21 cellular contexts compared by ENCODE assay signal in the genomic region with DNA sequence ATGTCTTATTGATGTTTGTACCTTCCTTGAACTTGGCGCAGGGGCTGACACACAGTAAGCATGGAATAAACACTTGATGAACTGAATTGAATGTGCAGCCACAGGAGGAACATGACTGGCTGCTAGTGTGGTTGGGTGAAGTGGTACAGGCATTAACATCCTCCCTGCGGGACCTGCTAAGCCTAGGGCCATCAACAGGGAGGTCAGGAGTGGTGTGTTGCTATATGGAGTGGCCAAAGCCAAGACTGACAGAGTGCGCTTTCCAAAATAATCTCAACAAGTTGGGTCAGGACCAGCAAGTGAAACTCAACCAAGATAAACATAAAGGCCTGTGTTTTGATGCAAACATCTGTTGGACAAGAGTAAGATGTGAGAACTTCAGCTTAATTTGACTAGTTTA.
DNase-seq lines count a peak whose midpoint lies in the region; ATAC-seq and TF ChIP-seq lines count a peak whose summit lies in the region.
"Had no signal": no experiment of that assay in that cellular context is flagged by ENCODE, and none has a peak within 500 bp of the region (broad histone marks: within the 10 kb centered on the region; RNA-seq: fewer than 3 reads in every experiment).

No MANE protein-coding gene starts in this region.

- H3K9me3 Mint-ChIP-seq in endodermal cell, result no peaks in the 10 kb centered on the region
- peaks cover 0 to 2% (median 0%) of the 10 kb centered on the region in 8 donors for H3K9me3 Mint-ChIP-seq in CD4-positive, alpha-beta memory T cell
- no peaks in the 10 kb centered on the region for H3K9me3 Mint-ChIP-seq in activated CD4-positive, alpha-beta memory T cell treated with anti-CD3 and anti-CD28 coated beads, Interleukin-2, amount 10 ng/mL, durations not matched to agents 7 days and 5 days
- H3K9me3 Mint-ChIP-seq: H9, HFFc6 had no signal

- no peak overlapping the region for H3K4me3 Mint-ChIP-seq in endodermal cell
- H3K4me3 Mint-ChIP-seq in CD4-positive, alpha-beta memory T cell, result no peak overlapping the region
- H3K4me3 Mint-ChIP-seq in activated CD4-positive, alpha-beta memory T cell treated with anti-CD3 and anti-CD28 coated beads, Interleukin-2, amount 10 ng/mL, durations not matched to agents 7 days and 5 days, result no peak overlapping the region
- H3K4me3 Mint-ChIP-seq: H9, HFFc6 had no signal

- TF ChIP-seq CTCF in heart left ventricle (IDR thresholded peaks at IDR 0.05) (no peak), endodermal cell (conservative IDR thresholded peaks at IDR 0.05) (no peak), neutrophil (IDR thresholded peaks at IDR 0.05) (no peak)

- CTCF ChIA-PET in CD4-positive, alpha-beta memory T cell (lab: Charles Lee; ENCODE audit: partially characterized antibody), result no interaction called here
- CTCF ChIA-PET in activated CD4-positive, alpha-beta memory T cell treated with anti-CD3 and anti-CD28 coated beads, Interleukin-2, amount 10 ng/mL, durations not matched to agents 7 days and 5 days (lab: Charles Lee), result no interaction called here

- peaks cover 9% of the 10 kb centered on the region for H3K27me3 Mint-ChIP-seq in endodermal cell (ENCODE audit: insufficient read depth)
- H3K27me3 Mint-ChIP-seq in CD4-positive, alpha-beta memory T cell, result peaks cover under 1 to 2% of the 10 kb centered on the region in 2 donors
- peaks cover 16% of the 10 kb centered on the region for H3K27me3 Mint-ChIP-seq in activated CD4-positive, alpha-beta memory T cell treated with anti-CD3 and anti-CD28 coated beads, Interleukin-2, amount 10 ng/mL, durations not matched to agents 7 days and 5 days

- no peaks in the 10 kb centered on the region for H3K27me3 ChIP-seq in heart left ventricle
- H3K27me3 ChIP-seq in endodermal cell (ENCODE audit: control insufficient read depth, insufficient read depth, low read length, poor library complexity, severe bottlenecking), result peaks cover 3% of the 10 kb centered on the region
- H3K27me3 ChIP-seq in neutrophil, result no peaks in the 10 kb centered on the region
- no peaks in the 10 kb centered on the region for H3K27me3 ChIP-seq in CD4-positive, alpha-beta memory T cell (ENCODE audit: insufficient read depth, low read length)

- DNase-seq in heart left ventricle (no peak), cardiac septum (ENCODE audit: low spot score) (no peak), endodermal cell (peak; percentile 18)
- no peak for DNase-seq in CD4-positive, alpha-beta memory T cell
- DNase-seq in activated CD4-positive, alpha-beta memory T cell treated with anti-CD3 and anti-CD28 coated beads, Interleukin-2, amount 10 ng/mL, durations not matched to agents 7 days and 5 days, result no peak
- DNase-seq: DND-41, GM23248, H9, HFFc6, NCI-H1092, NCI-H1436, NCI-H187 treated with DMSO at 0.1 percent for 48 hours, NCI-H2227 treated with DMSO at 0.1 percent for 48 hours, NCI-H510A had no signal

- intact Hi-C loops in heart left ventricle (cut with DNase I) (no loop called here), cardiac septum (cut with DNase I) (loop anchor here (10.0 kb wide), 1 partner anchor 118 kb away; no protein-coding TSS in a partner anchor)
- intact Hi-C loops in CD4-positive, alpha-beta memory T cell (cut with micrococcal nuclease), result no loop called here

- 58 to 76% (median 63%) methylated on average over 3 of the region's 3 CpGs for WGBS in heart left ventricle, 4 donors
- WGBS in endodermal cell (ENCODE audit: insufficient coverage in 1 of 2, insufficient read length in 1 of 2), 2 experiments, result 92 to 100% methylated on average over 2 to 3 of the region's 3 CpGs

- H3K27ac Mint-ChIP-seq in endodermal cell, result no peak overlapping the region
- H3K27ac Mint-ChIP-seq in CD4-positive, alpha-beta memory T cell, result no peak overlapping the region
- no peak overlapping the region for H3K27ac Mint-ChIP-seq in activated CD4-positive, alpha-beta memory T cell treated with anti-CD3 and anti-CD28 coated beads, Interleukin-2, amount 10 ng/mL, durations not matched to agents 7 days and 5 days
- H3K27ac Mint-ChIP-seq: H9, HFFc6 had no signal

- H3K9me3 ChIP-seq in heart left ventricle (peaks cover 0 to 8% (median 0%) of the 10 kb centered on the region in 12 donors), endodermal cell (ENCODE audit: control insufficient read depth, low read length) (no peaks in the 10 kb centered on the region), neutrophil (no peaks in the 10 kb centered on the region)
- no peaks in the 10 kb centered on the region for H3K9me3 ChIP-seq in CD4-positive, alpha-beta memory T cell (ENCODE audit: control insufficient read depth in 1 of 2, low read length in 2 of 2)

- no peak for TF ChIP-seq POLR2A in heart left ventricle (IDR thresholded peaks at IDR 0.05)

- POLR2A ChIA-PET in CD4-positive, alpha-beta memory T cell (lab: Charles Lee; ENCODE audit: partially characterized antibody), result no interaction called here
- POLR2A ChIA-PET in activated CD4-positive, alpha-beta memory T cell treated with anti-CD3 and anti-CD28 coated beads, Interleukin-2, amount 10 ng/mL, durations not matched to agents 7 days and 5 days (lab: Charles Lee), result no interaction called here

- ATAC-seq in heart left ventricle (peak in 3 of 4 donors; percentile 39 to 53 (median 50)), HG02973 (IDR thresholded peaks at IDR 0.05; ENCODE audit: unreplicated experiment) (no peak), GM21786 (IDR thresholded peaks at IDR 0.05; ENCODE audit: unreplicated experiment) (no peak)
- ATAC-seq: HepG2, K562 had no signal

- H3K4me1 ChIP-seq in heart left ventricle, result peaks cover 0 to 10% (median 5%) of the 10 kb centered on the region in 12 donors
- no peaks in the 10 kb centered on the region for H3K4me1 ChIP-seq in endodermal cell (ENCODE audit: control insufficient read depth, insufficient read depth, low read length)
- peaks cover 10 to 11% of the 10 kb centered on the region in 2 experiments for H3K4me1 ChIP-seq in neutrophil (ENCODE audit: control insufficient read depth in 1 of 2, insufficient read depth in 1 of 2, low read depth in 1 of 2, low read length in 1 of 2)
- no peaks in the 10 kb centered on the region for H3K4me1 ChIP-seq in CD4-positive, alpha-beta memory T cell (ENCODE audit: insufficient read depth, low read length)

- H3K4me1 Mint-ChIP-seq in endodermal cell, result no peaks in the 10 kb centered on the region
- H3K4me1 Mint-ChIP-seq in CD4-positive, alpha-beta memory T cell, result no peaks in the 10 kb centered on the region
- no peaks in the 10 kb centered on the region for H3K4me1 Mint-ChIP-seq in activated CD4-positive, alpha-beta memory T cell treated with anti-CD3 and anti-CD28 coated beads, Interleukin-2, amount 10 ng/mL, durations not matched to agents 7 days and 5 days
- H3K4me1 Mint-ChIP-seq: H9 had no signal

- H3K36me3 ChIP-seq in heart left ventricle (peaks cover 0 to 5% (median 0%) of the 10 kb centered on the region in 9 donors), endodermal cell (ENCODE audit: control insufficient read depth, insufficient read depth, low read length) (no peaks in the 10 kb centered on the region), neutrophil (peaks cover 57% of the 10 kb centered on the region)
- no peaks in the 10 kb centered on the region for H3K36me3 ChIP-seq in CD4-positive, alpha-beta memory T cell (ENCODE audit: insufficient read depth, low read length)

- H3K36me3 Mint-ChIP-seq in endodermal cell (ENCODE audit: low read depth), result no peaks in the 10 kb centered on the region
- H3K36me3 Mint-ChIP-seq in CD4-positive, alpha-beta memory T cell, result no peaks in the 10 kb centered on the region
- no peaks in the 10 kb centered on the region for H3K36me3 Mint-ChIP-seq in activated CD4-positive, alpha-beta memory T cell treated with anti-CD3 and anti-CD28 coated beads, Interleukin-2, amount 10 ng/mL, durations not matched to agents 7 days and 5 days (ENCODE audit: low read depth)

- no peak overlapping the region for H3K9ac ChIP-seq in endodermal cell (ENCODE audit: extremely low read depth, low read length, poor library complexity, severe bottlenecking)
- H3K9ac ChIP-seq: GM23248 had no signal

- H3K4me3 ChIP-seq in heart left ventricle (no peak overlapping the region), endodermal cell (ENCODE audit: low read length) (no peak overlapping the region), neutrophil (ENCODE audit: low read depth in 1 of 2, low read length in 1 of 2) (no peak overlapping the region)
- H3K4me3 ChIP-seq in CD4-positive, alpha-beta memory T cell (ENCODE audit: low read length in 2 of 2), result no peak overlapping the region
- H3K4me3 ChIP-seq: GM23248, K562 had no signal

- H3K27ac ChIP-seq in heart left ventricle (no peak overlapping the region), endodermal cell (ENCODE audit: low read depth, low read length) (no peak overlapping the region), neutrophil (peak overlapping the region; percentile 35)
- no peak overlapping the region for H3K27ac ChIP-seq in CD4-positive, alpha-beta memory T cell (ENCODE audit: low read depth, low read length)
- H3K27ac ChIP-seq: GM23248, HL-60, RWPE1 had no signal

Comparison
In these comparisons a context has a peak if more than half of its experiments do, and no peak if none do; other contexts are left out.
1. ATAC-seq: peak in heart left ventricle (3 of 4); none in HG02973 (single experiment) and GM21786 (single experiment).